Comparison of ENCODE assay signal across 25 cellular contexts in the genomic region with DNA sequence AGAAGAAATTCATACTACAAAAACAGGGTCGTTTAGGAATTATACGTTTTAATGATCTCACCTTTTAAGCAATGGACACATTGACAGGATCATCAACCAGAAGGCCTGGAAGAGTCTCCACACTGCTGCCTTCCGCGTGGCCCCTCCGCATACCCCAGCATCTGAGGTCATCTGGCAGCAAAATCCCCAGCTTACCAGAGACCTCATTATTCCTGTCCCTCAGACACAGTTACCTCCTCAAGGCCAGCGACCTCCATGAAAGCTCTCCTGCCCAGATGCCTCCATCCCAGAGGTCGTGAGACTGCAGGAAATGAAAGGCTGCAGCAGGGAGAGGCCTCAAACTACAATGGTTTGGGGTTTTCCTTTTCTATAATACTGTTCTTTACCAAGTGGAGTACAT. TPM values are rescaled to one million over a fixed set of nuclear protein-coding genes. Genes with fewer than 3 reads are reported as not detected.
"Had no signal": no experiment of that assay in that cellular context is flagged by ENCODE, and none has a peak within 500 bp of the region (broad histone marks: within the 10 kb centered on the region; RNA-seq: fewer than 3 reads in every experiment).

No MANE protein-coding gene starts in this region.

- H3K4me3 Mint-ChIP-seq: activated CD8-positive, alpha-beta T cell treated with anti-CD3 and anti-CD28 coated beads, Interleukin-2, amount 10 ng/mL, durations not matched to agents 7 days and 5 days; brain; central memory CD8-positive, alpha-beta T cell; T-helper 17 cell had no signal

- H3K36me3 Mint-ChIP-seq: brain had no signal

- H3K36me3 ChIP-seq: ascending aorta had no signal

- H3K27ac ChIP-seq: ascending aorta, SK-N-MC, VCaP had no signal

- H3K9me3 ChIP-seq: ascending aorta had no signal

- H3K27me3 Mint-ChIP-seq: central memory CD8-positive, alpha-beta T cell had no signal

- H3K4me3 ChIP-seq: ascending aorta, K562, SK-N-MC had no signal

- DNase-seq: activated CD4-positive, CD25-positive, alpha-beta regulatory T cell; activated CD8-positive, alpha-beta memory T cell treated with anti-CD3 and anti-CD28 coated beads, Interleukin-2, amount 50 U/mL, for 48 hours; activated CD8-positive, alpha-beta T cell treated with anti-CD3 and anti-CD28 coated beads, Interleukin-2, amount 10 ng/mL, durations not matched to agents 7 days and 5 days; activated naive CD4-positive, alpha-beta T cell treated with anti-CD3 and anti-CD28 coated beads, Interleukin-2, amount 50 U/mL, for 16 hours; activated T-cell treated with anti-CD3 and anti-CD28 coated beads, Interleukin-2, amount 50 U/mL, for 1 hour; amniotic stem cell; NCI-H1092 treated with DMSO at 0.1 percent for 48 hours; NCI-H1417 treated with DMSO at 0.1 percent for 48 hours; NCI-H1694; NCI-H2029 treated with DMSO at 0.1 percent for 48 hours; NCI-H510A treated with DMSO at 0.1 percent for 48 hours; NCI-H69; NK-92 treated with Interleukin-12 subunit alpha and Interleukin-12 subunit beta, amount 100 ng/mL, for 24 hours; OCI-M1; RPMI8226; SW 1271; T-helper 17 cell; T-helper 9 cell had no signal

- H3K4me1 ChIP-seq: ascending aorta had no signal

- FAIRE-seq: K562, TTC549 had no signal

- H3K27me3 ChIP-seq: ascending aorta had no signal

- H3K27ac Mint-ChIP-seq: activated CD8-positive, alpha-beta T cell treated with anti-CD3 and anti-CD28 coated beads, Interleukin-2, amount 10 ng/mL, durations not matched to agents 7 days and 5 days; T-helper 17 cell had no signal

- H3K9me3 Mint-ChIP-seq: brain; central memory CD8-positive, alpha-beta T cell had no signal

RNA-seq across cellular contexts. Expression of gene GSAP, which starts 14.8 kb away (rescaled TPM):
- polyA plus RNA-seq: K562 had no signal
